8 cellular contexts compared by ENCODE assay signal in genomic region chr15:90351479-90352108, GRCh38. TPM values are rescaled to one million over a fixed set of nuclear protein-coding genes. Genes with fewer than 3 reads are reported as not detected.
DNase-seq lines count a peak whose midpoint lies in the region; ATAC-seq and TF ChIP-seq lines count a peak whose summit lies in the region.

No MANE protein-coding gene starts in this region.

- H3K27ac Mint-ChIP-seq in endodermal cell (no peak overlapping the region), neural crest cell (ENCODE audit: unreplicated experiment) (peak overlapping the region; percentile 35)

- no peak for DNase-seq in activated CD4-positive, CD25-positive, alpha-beta regulatory T cell (lab: John Stamatoyannopoulos, UW)
- DNase-seq in endodermal cell (no peak), neural crest cell (ENCODE audit: low read depth, low spot score) (no peak), SK-N-DZ (ENCODE audit: low spot score) (no peak)
- no peak for DNase-seq in effector CD4-positive, alpha-beta T cell

- TF ChIP-seq CTCF in OCI-LY1 (IDR thresholded peaks at IDR 0.05; ENCODE audit: low read length): no peak
- TF ChIP-seq CTCF in endodermal cell (conservative IDR thresholded peaks at IDR 0.05): no peak
- TF ChIP-seq CTCF in neural crest cell (conservative IDR thresholded peaks at IDR 0.05): no peak

- H3K27me3 ChIP-seq in OCI-LY1 (ENCODE audit: insufficient read depth, low read length) (no peaks in the 10 kb centered on the region), endodermal cell (ENCODE audit: control insufficient read depth, insufficient read depth, low read length, poor library complexity, severe bottlenecking) (peaks cover 49% of the 10 kb centered on the region)

- H3K9me3 Mint-ChIP-seq in endodermal cell (no peaks in the 10 kb centered on the region), neural crest cell (no peaks in the 10 kb centered on the region)

- no peaks in the 10 kb centered on the region for H4K20me1 ChIP-seq in OCI-LY1 (ENCODE audit: insufficient read depth, low read length)

- 32 to 35% methylated on average over 18 to 25 of the region's 25 CpGs for WGBS in endodermal cell (ENCODE audit: insufficient coverage in 1 of 2, insufficient read length in 1 of 2), 2 experiments

- H3K36me3 Mint-ChIP-seq in endodermal cell (ENCODE audit: low read depth): no peaks in the 10 kb centered on the region
- H3K36me3 Mint-ChIP-seq in neural crest cell (ENCODE audit: low read depth): no peaks in the 10 kb centered on the region

- no peaks in the 10 kb centered on the region for H3K9me2 ChIP-seq in OCI-LY1 (ENCODE audit: low read depth, low read length)

- no peaks in the 10 kb centered on the region for H3K79me2 ChIP-seq in OCI-LY1 (ENCODE audit: insufficient read depth, low read length)

- H2AFZ ChIP-seq in OCI-LY1 (ENCODE audit: low read length): peak overlapping the region; percentile 42; the same call in 1 of the 2 replicates

- H3K9ac ChIP-seq in OCI-LY1 (ENCODE audit: low read length) (no peak overlapping the region), endodermal cell (ENCODE audit: extremely low read depth, low read length, poor library complexity, severe bottlenecking) (no peak overlapping the region)

- H3K4me2 ChIP-seq in OCI-LY1 (ENCODE audit: low read length): peak overlapping the region; percentile 86

- peaks cover 52% of the 10 kb centered on the region for H3K27me3 Mint-ChIP-seq in endodermal cell (ENCODE audit: insufficient read depth)
- H3K27me3 Mint-ChIP-seq in neural crest cell (ENCODE audit: low read depth): peaks cover 2% of the 10 kb centered on the region

- H3K9me3 ChIP-seq in OCI-LY1 (ENCODE audit: low read length) (no peaks in the 10 kb centered on the region), endodermal cell (ENCODE audit: control insufficient read depth, low read length) (no peaks in the 10 kb centered on the region)

- no peaks in the 10 kb centered on the region for H3F3A ChIP-seq in OCI-LY1 (ENCODE audit: insufficient read depth, low read length)

- H3K27ac ChIP-seq in OCI-LY1 (ENCODE audit: low read depth, low read length, poor library complexity, severe bottlenecking) (no peak overlapping the region), endodermal cell (ENCODE audit: low read depth, low read length) (no peak overlapping the region)

- H3K4me1 Mint-ChIP-seq in endodermal cell: no peaks in the 10 kb centered on the region
- H3K4me1 Mint-ChIP-seq in neural crest cell: peaks cover 14% of the 10 kb centered on the region

- no peaks in the 10 kb centered on the region for H3K36me3 ChIP-seq in OCI-LY1 (ENCODE audit: insufficient read depth, low read length)
- H3K36me3 ChIP-seq in endodermal cell (ENCODE audit: control insufficient read depth, insufficient read depth, low read length): no peaks in the 10 kb centered on the region

- peaks cover 12% of the 10 kb centered on the region for H3K4me1 ChIP-seq in OCI-LY1 (ENCODE audit: insufficient read depth, low read length, severe bottlenecking)
- no peaks in the 10 kb centered on the region for H3K4me1 ChIP-seq in endodermal cell (ENCODE audit: control insufficient read depth, insufficient read depth, low read length)

- H3K4me3 Mint-ChIP-seq in endodermal cell (peak overlapping the region; percentile 77), neural crest cell (peak overlapping the region; percentile 95)

- ATAC-seq in activated CD4-positive, CD25-positive, alpha-beta regulatory T cell treated with anti-CD3 and anti-CD28 coated beads, Interleukin-2, amount 50 U/mL, for 24 hours: peak; percentile 2 to 3
- no peak for ATAC-seq in GM19467 (IDR thresholded peaks at IDR 0.05; ENCODE audit: unreplicated experiment)

- H3K4me3 ChIP-seq in OCI-LY1 (ENCODE audit: low read depth, low read length, poor library complexity, severe bottlenecking): peak overlapping the region; percentile 70
- H3K4me3 ChIP-seq in endodermal cell (ENCODE audit: low read length): peak overlapping the region; percentile 91

RNA-seq across cellular contexts. Expression of gene ZNF774, which starts 0.5 kb away (rescaled TPM):
- total RNA-seq in endodermal cell (1 to 10 TPM; 2.5 to 3.6 TPM), neural crest cell (5.9 and 6.2 TPM in 2 replicates)
- 2.0 TPM for polyA plus RNA-seq in endodermal cell (2013, experiment 1 of 2)
- 2.5 TPM for polyA plus RNA-seq in endodermal cell (2013, experiment 2 of 2)
- polyA plus RNA-seq in SK-N-DZ (2014; cell fraction: cytosol; rRNA removed): 3.4 and 3.6 TPM in 2 replicates
- polyA plus RNA-seq in SK-N-DZ (2014; cell fraction: nucleus; rRNA removed): 1.3 and 7.0 TPM in 2 replicates

RNA-seq across cellular contexts. Expression of gene IQGAP1, which starts 36.4 kb away (rescaled TPM):
- total RNA-seq in endodermal cell: 100 to 1,000 TPM in 1 of 2 donors, 10 to 100 TPM in 1; 94.4 to 124 TPM
- polyA plus RNA-seq in endodermal cell (2013, experiment 1 of 2): 48.6 TPM
- polyA plus RNA-seq in endodermal cell (2013, experiment 2 of 2): 59.3 TPM
- total RNA-seq in neural crest cell: 46.1 and 49.2 TPM in 2 replicates
- polyA plus RNA-seq in SK-N-DZ (2014; cell fraction: cytosol; rRNA removed): 20.7 and 21.6 TPM in 2 replicates
- polyA plus RNA-seq in SK-N-DZ (2014; cell fraction: nucleus; rRNA removed): 26.9 and 47.9 TPM in 2 replicates
